In genomic region chr11:33211588-33211987, GRCh38 we compare ENCODE assay signal across 19 cellular contexts. TPM values are rescaled to one million over a fixed set of nuclear protein-coding genes. Genes with fewer than 3 reads are reported as not detected.
A peak's percentile ranks its signal among the peaks of the same experiment; 100 is the strongest.
DNase-seq lines count a peak whose midpoint lies in the region; ATAC-seq and TF ChIP-seq lines count a peak whose summit lies in the region.
"Had no signal": no experiment of that assay in that cellular context is flagged by ENCODE, and none has a peak within 500 bp of the region (broad histone marks: within the 10 kb centered on the region; RNA-seq: fewer than 3 reads in every experiment).

No MANE protein-coding gene starts in this region.

- H3K4me3 Mint-ChIP-seq in Calu3 (ENCODE audit: low read depth, unreplicated experiment), result peak overlapping the region; percentile 22
- H3K4me3 Mint-ChIP-seq in naive thymus-derived CD4-positive, alpha-beta T cell, result no peak overlapping the region
- no peak overlapping the region for H3K4me3 Mint-ChIP-seq in HFFc6
- H3K4me3 Mint-ChIP-seq: activated T-cell treated with anti-CD3 and anti-CD28 coated beads, Interleukin-2, amount 50 U/mL, for 4 hours; B cell; brain had no signal

- H3K4me3 ChIP-seq in naive thymus-derived CD4-positive, alpha-beta T cell (ENCODE audit: low read length), result no peak overlapping the region
- H3K4me3 ChIP-seq: gastroesophageal sphincter, ovary had no signal

- no TSS peak for BruUV-seq in Calu3 (replicated peaks; lab: Mats Ljungman, UMichigan)

- CTCF ChIA-PET in Calu3 (lab: Charles Lee), result interaction anchor here (0.6 kb wide), 1 partner anchor 531 kb away, joined by 9 read pairs; no protein-coding TSS in a partner anchor
- CTCF ChIA-PET in naive thymus-derived CD4-positive, alpha-beta T cell (lab: Charles Lee), result no interaction called here

- ATAC-seq in naive thymus-derived CD4-positive, alpha-beta T cell, result peak; percentile 60
- ATAC-seq in HG03097 (IDR thresholded peaks at IDR 0.05; ENCODE audit: low FRiP score, unreplicated experiment) (no peak), GM21423 (IDR thresholded peaks at IDR 0.05; ENCODE audit: unreplicated experiment) (no peak)
- ATAC-seq: activated naive CD4-positive, alpha-beta T cell treated with anti-CD3 and anti-CD28 coated beads, Interleukin-2, amount 50 U/mL, for 72 hours; activated T-cell treated with anti-CD3 and anti-CD28 coated beads, Interleukin-2, amount 50 U/mL, for 4 hours; gastroesophageal sphincter; Panc1 had no signal

- TF ChIP-seq CTCF in Calu3 (IDR thresholded peaks at IDR 0.05; ENCODE audit: unreplicated experiment), result no peak
- TF ChIP-seq CTCF in HFFc6 (IDR thresholded peaks at IDR 0.05), result no peak

- no peaks in the 10 kb centered on the region for H3K4me1 ChIP-seq in naive thymus-derived CD4-positive, alpha-beta T cell (ENCODE audit: control insufficient read depth in 2 of 2, insufficient read depth in 2 of 2, low read length in 2 of 2)

- intact Hi-C loops in Calu3 (cut with micrococcal nuclease; ENCODE audit: unreplicated experiment), result no loop called here
- intact Hi-C loops in naive thymus-derived CD4-positive, alpha-beta T cell (cut with micrococcal nuclease), result no loop called here

- H3K9me3 Mint-ChIP-seq in Calu3 (ENCODE audit: low read depth, unreplicated experiment) (no peaks in the 10 kb centered on the region), HFFc6 (no peaks in the 10 kb centered on the region)
- H3K9me3 Mint-ChIP-seq in naive thymus-derived CD4-positive, alpha-beta T cell, result peaks cover 0 to 6% (median 2%) of the 10 kb centered on the region in 11 donors
- H3K9me3 Mint-ChIP-seq: activated T-cell treated with anti-CD3 and anti-CD28 coated beads, Interleukin-2, amount 50 U/mL, for 4 hours had no signal

- H3K4me1 Mint-ChIP-seq in Calu3 (ENCODE audit: low read depth, unreplicated experiment) (peaks cover 10% of the 10 kb centered on the region), HFFc6 (ENCODE audit: low read depth) (no peaks in the 10 kb centered on the region)
- H3K4me1 Mint-ChIP-seq in naive thymus-derived CD4-positive, alpha-beta T cell, result peaks cover 0 to 7% (median 0%) of the 10 kb centered on the region in 7 donors
- H3K4me1 Mint-ChIP-seq: B cell had no signal

- no peaks in the 10 kb centered on the region for H3K27me3 ChIP-seq in naive thymus-derived CD4-positive, alpha-beta T cell (ENCODE audit: control insufficient read depth in 2 of 2, insufficient read depth in 2 of 2, low read length in 2 of 2)
- H3K27me3 ChIP-seq: gastroesophageal sphincter, ovary had no signal

- POLR2A ChIA-PET in naive thymus-derived CD4-positive, alpha-beta T cell (lab: Charles Lee), result no interaction called here

- H3K36me3 ChIP-seq in naive thymus-derived CD4-positive, alpha-beta T cell (ENCODE audit: control insufficient read depth in 2 of 3, insufficient read depth in 3 of 3, low read length in 3 of 3), result no peaks in the 10 kb centered on the region
- H3K36me3 ChIP-seq: gastroesophageal sphincter, ovary had no signal

- DNase-seq in Calu3 (peak; percentile 11), MV-4-11 (lab: John Stamatoyannopoulos, UW) (peak; percentile 86), SKM-1 treated with dmso at 0.1 percent for 144 hours (lab: John Stamatoyannopoulos, UW; ENCODE audit: unreplicated experiment) (peak; percentile 83), HFFc6 (no peak)
- no peak for DNase-seq in naive thymus-derived CD4-positive, alpha-beta T cell
- DNase-seq: activated CD4-positive, alpha-beta T cell treated with anti-CD3 and anti-CD28 coated beads, Interleukin-2, amount 50 U/mL, for 48 hours; activated T-cell treated with anti-CD3 and anti-CD28 coated beads, Interleukin-2, amount 50 U/mL, for 4 hours; cortex of kidney; H7; NCI-H1417; ovary; stimulated activated CD4-positive, alpha-beta T cell treated with anti-CD3 and anti-CD28 coated beads, Interleukin-4, amount 100 ng/mL, for 1 hour had no signal

- H3K36me3 Mint-ChIP-seq in Calu3 (ENCODE audit: insufficient read depth, unreplicated experiment), result no peaks in the 10 kb centered on the region
- peaks cover 0 to 8% (median 0%) of the 10 kb centered on the region in 5 donors for H3K36me3 Mint-ChIP-seq in naive thymus-derived CD4-positive, alpha-beta T cell
- H3K36me3 Mint-ChIP-seq in HFFc6 (ENCODE audit: low read depth), result peaks cover 5% of the 10 kb centered on the region
- H3K36me3 Mint-ChIP-seq: activated naive CD4-positive, alpha-beta T cell treated with anti-CD3 and anti-CD28 coated beads, Interleukin-2, amount 50 U/mL, for 72 hours; brain had no signal

- H3K9me3 ChIP-seq in naive thymus-derived CD4-positive, alpha-beta T cell (ENCODE audit: control insufficient read depth in 2 of 3, low read length in 3 of 3), result no peaks in the 10 kb centered on the region
- H3K9me3 ChIP-seq: gastroesophageal sphincter, ovary had no signal

- H3K27ac Mint-ChIP-seq in Calu3 (ENCODE audit: unreplicated experiment), result peak overlapping the region; percentile 62
- no peak overlapping the region for H3K27ac Mint-ChIP-seq in naive thymus-derived CD4-positive, alpha-beta T cell
- no peak overlapping the region for H3K27ac Mint-ChIP-seq in HFFc6
- H3K27ac Mint-ChIP-seq: activated naive CD4-positive, alpha-beta T cell treated with anti-CD3 and anti-CD28 coated beads, Interleukin-2, amount 50 U/mL, for 72 hours; B cell; brain had no signal

- no peaks in the 10 kb centered on the region for H3K27me3 Mint-ChIP-seq in Calu3 (ENCODE audit: unreplicated experiment)
- peaks cover 0 to 4% (median 0%) of the 10 kb centered on the region in 5 donors for H3K27me3 Mint-ChIP-seq in naive thymus-derived CD4-positive, alpha-beta T cell
- H3K27me3 Mint-ChIP-seq in HFFc6 (ENCODE audit: insufficient read depth), result peaks cover 3% of the 10 kb centered on the region; the same call in 1 of the 2 replicates

- no peak overlapping the region for H3K27ac ChIP-seq in naive thymus-derived CD4-positive, alpha-beta T cell (ENCODE audit: low read depth, low read length)
- H3K27ac ChIP-seq: gastroesophageal sphincter, ovary had no signal

RNA-seq across cellular contexts. Expression of gene HIPK3, which starts 45.6 kb away (rescaled TPM):
- total RNA-seq in Calu3 (2022), result 53.6 and 61.5 TPM in 2 replicates
- 10 to 100 TPM; 41.2 to 92.5 (median 70.8) TPM for total RNA-seq in naive thymus-derived CD4-positive, alpha-beta T cell
- polyA plus RNA-seq in naive thymus-derived CD4-positive, alpha-beta T cell, result 10 to 100 TPM; 24.0 to 36.1 TPM
- total RNA-seq in HFFc6 (2021; fragmentation: NEBNext Ultra II Directional; extraction: Animal tissue kit (Norgen Biotek cat#: 25700)), result 10 to 100 TPM; 40.8 to 52.5 (median 47.3) TPM

RNA-seq across cellular contexts. Expression of gene CSTF3, which starts 50.3 kb away (rescaled TPM):
- total RNA-seq in Calu3 (2022), result 51.1 and 55.9 TPM in 2 replicates
- total RNA-seq in naive thymus-derived CD4-positive, alpha-beta T cell, result 10 to 100 TPM; 14.6 to 38.6 (median 28.7) TPM
- 10 to 100 TPM; 17.8 to 23.7 TPM for polyA plus RNA-seq in naive thymus-derived CD4-positive, alpha-beta T cell
- 10 to 100 TPM; 28.9 to 39.5 (median 35.6) TPM for total RNA-seq in HFFc6 (2021; fragmentation: NEBNext Ultra II Directional; extraction: Animal tissue kit (Norgen Biotek cat#: 25700))

Comparison
In these comparisons a context has a peak if more than half of its experiments do, and no peak if none do; other contexts are left out.
1. DNase-seq: peak in Calu3 (single experiment), MV-4-11 (single experiment) and SKM-1 treated with dmso at 0.1 percent for 144 hours (single experiment); none in naive thymus-derived CD4-positive, alpha-beta T cell (0 of 9) and HFFc6 (single experiment).